ENCODE assay signal across 7 cellular contexts in the genomic region with DNA sequence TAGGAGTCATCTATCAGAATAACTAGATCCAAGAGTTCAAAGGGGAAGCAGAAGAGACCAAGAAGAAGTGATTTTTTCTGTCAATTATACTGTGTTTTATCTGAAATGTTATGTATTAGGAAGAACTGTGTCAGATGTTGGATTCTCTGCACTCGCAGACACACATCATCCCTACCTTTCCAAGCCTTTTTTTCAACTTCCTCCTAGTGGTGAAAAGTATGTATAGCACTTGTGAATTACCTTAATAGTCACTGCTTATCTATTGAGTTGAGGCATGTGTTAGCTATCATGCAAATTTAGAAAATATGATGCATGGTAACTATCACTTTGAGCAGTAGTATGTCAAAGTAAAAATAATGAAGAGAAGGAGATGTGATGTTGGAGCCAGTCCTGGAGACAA.
DNase-seq lines count a peak whose midpoint lies in the region; ATAC-seq and TF ChIP-seq lines count a peak whose summit lies in the region.
"Not testable (repeated sequence)": the region's sequence is repeated elsewhere in the genome, so short reads cannot be mapped to it uniquely, and the experiment has no call there.

No MANE protein-coding gene starts in this region.

- TF ChIP-seq CTCF in PC-9 (conservative IDR thresholded peaks at IDR 0.05) (peak; percentile 43; the same call in 1 of the 2 replicates), right lobe of liver (IDR thresholded peaks at IDR 0.05) (peak in 2 of 4 donors; percentile 8 to 11)

- not testable (repeated sequence) for H3K4me2 ChIP-seq in PC-9

- not testable (repeated sequence) for H3K9me2 ChIP-seq in PC-9 (ENCODE audit: insufficient read depth)

- POLR2A ChIA-PET in PC-9 (lab: Charles Lee; ENCODE audit: unreplicated experiment), result not testable (repeated sequence)

- not testable (repeated sequence) for H3K4me3 ChIP-seq in PC-9, right lobe of liver

- H3K79me2 ChIP-seq in PC-9 (ENCODE audit: low read depth), result not testable (repeated sequence)

- not testable (repeated sequence) for H3K27me3 ChIP-seq in PC-9 (ENCODE audit: insufficient read depth, low read depth); right lobe of liver

- H3K36me3 ChIP-seq in PC-9 (ENCODE audit: low read depth); right lobe of liver: not testable (repeated sequence)

- H4K20me1 ChIP-seq in PC-9 (ENCODE audit: insufficient read depth), result not testable (repeated sequence)

- ATAC-seq in GM18517 (IDR thresholded peaks at IDR 0.05; ENCODE audit: unreplicated experiment) (peak; percentile 70), GM21576 (IDR thresholded peaks at IDR 0.05; ENCODE audit: unreplicated experiment) (peak; percentile 49), HG02759 (IDR thresholded peaks at IDR 0.05; ENCODE audit: unreplicated experiment) (peak; percentile 62), HG03432 (IDR thresholded peaks at IDR 0.05; ENCODE audit: unreplicated experiment) (peak; percentile 75), esophagus mucosa (peak; percentile 29), right lobe of liver (peak; percentile 31 to 53 (median 46))

- intact Hi-C loops in PC-9 (cut with micrococcal nuclease; ENCODE audit: unreplicated experiment); right lobe of liver (cut with DNase I): not testable (repeated sequence)

- not testable (repeated sequence) for H2AFZ ChIP-seq in PC-9

- H3F3A ChIP-seq in PC-9 (ENCODE audit: insufficient read depth, low read depth), result not testable (repeated sequence)

- not testable (repeated sequence) for DNase-seq in PC-9, right lobe of liver

- not testable (repeated sequence) for BruUV-seq in PC-9 (replicated peaks; lab: Mats Ljungman, UMichigan)

- H3K9me3 ChIP-seq in PC-9 (ENCODE audit: insufficient read depth, low read depth); right lobe of liver: not testable (repeated sequence)

- TF ChIP-seq POLR2A in right lobe of liver (IDR thresholded peaks at IDR 0.05), result not testable (repeated sequence)

- WGBS in right lobe of liver (ENCODE audit: insufficient coverage, low coverage, low lambda C conversion rate, missing lambda C conversion rate), result 48% methylated on average over 1 of the region's 1 CpG

- H3K4me1 ChIP-seq in PC-9 (replicated peaks; ENCODE audit: insufficient read depth); right lobe of liver: not testable (repeated sequence)

- CTCF ChIA-PET in PC-9 (lab: Charles Lee), result not testable (repeated sequence)

- not testable (repeated sequence) for H3K27ac ChIP-seq in PC-9, right lobe of liver
